Comparison of ENCODE assay signal across 8 cellular contexts in the genomic region with DNA sequence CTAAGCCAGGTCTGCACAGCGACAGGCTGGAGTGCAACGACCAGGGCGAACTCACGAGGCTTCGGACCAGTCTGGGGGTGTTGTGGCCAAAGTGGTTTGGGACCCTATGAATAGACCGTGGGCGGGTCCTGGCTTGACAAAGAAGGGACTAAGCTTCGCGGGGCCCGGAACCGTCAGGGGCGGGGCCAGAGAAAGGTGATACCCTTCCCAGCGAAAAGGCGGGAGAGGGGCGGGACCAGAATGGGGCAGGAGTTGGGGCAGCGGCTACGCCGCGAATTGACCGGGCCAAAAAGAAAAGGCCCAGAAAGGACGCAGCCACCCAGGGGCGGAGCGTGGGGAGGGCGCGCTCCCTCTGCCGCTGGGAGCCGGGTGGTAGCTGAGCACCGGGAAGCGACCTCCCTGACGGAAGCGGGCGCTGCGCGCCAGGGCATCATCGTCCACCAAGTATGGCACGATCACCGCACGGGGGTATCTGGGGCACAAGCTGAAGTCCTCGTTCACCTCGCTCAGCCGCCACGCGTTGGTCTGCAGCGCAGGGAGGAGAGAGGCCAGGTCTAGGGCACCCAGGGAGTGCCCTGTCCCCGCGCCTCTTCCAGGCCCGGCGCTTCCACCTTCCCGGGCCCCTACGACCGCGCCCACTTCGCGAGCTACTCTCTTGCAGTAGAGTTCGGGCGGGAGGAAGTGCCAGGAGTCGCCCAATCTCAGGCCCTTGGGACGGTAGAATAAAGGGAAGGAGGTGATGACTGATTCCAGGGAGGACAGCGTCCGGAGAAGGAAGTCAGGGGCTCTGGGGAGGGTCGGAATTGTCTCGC. TPM values are rescaled to one million over a fixed set of nuclear protein-coding genes. Genes with fewer than 3 reads are reported as not detected.
DNase-seq lines count a peak whose midpoint lies in the region; ATAC-seq and TF ChIP-seq lines count a peak whose summit lies in the region.

No MANE protein-coding gene starts in this region.

- H3K27ac ChIP-seq in SK-N-MC (no peak overlapping the region), hepatocyte (peak overlapping the region; percentile 88), prostate gland (peak overlapping the region; percentile 76 to 81)

- H3K4me2 ChIP-seq in hepatocyte = peak overlapping the region; percentile 99

- H3K4me1 ChIP-seq in hepatocyte (ENCODE audit: insufficient read depth) = peaks cover 4% of the 10 kb centered on the region
- H3K4me1 ChIP-seq in prostate gland (replicated peaks) = no peaks in the 10 kb centered on the region

- H3K4me3 ChIP-seq in SK-N-MC = peak overlapping the region; percentile 48
- H3K4me3 ChIP-seq in hepatocyte = peak overlapping the region; percentile 89
- H3K4me3 ChIP-seq in prostate gland = peak overlapping the region; percentile 36 to 52

- intact Hi-C loops in prostate gland (cut with DNase I) = loop anchor here (5.0 kb wide), 2 partner anchors 58 to 112 kb away; no protein-coding TSS in a partner anchor

- no peaks in the 10 kb centered on the region for H4K20me1 ChIP-seq in hepatocyte (ENCODE audit: insufficient read depth, poor library complexity, severe bottlenecking)

- no peaks in the 10 kb centered on the region for H3K9me2 ChIP-seq in hepatocyte (replicated peaks; ENCODE audit: insufficient read depth)

- no peaks in the 10 kb centered on the region for H3K36me3 ChIP-seq in SK-N-MC (ENCODE audit: insufficient read depth, low read length)
- no peaks in the 10 kb centered on the region for H3K36me3 ChIP-seq in hepatocyte (replicated peaks; ENCODE audit: insufficient read depth, low read depth)
- no peaks in the 10 kb centered on the region for H3K36me3 ChIP-seq in prostate gland

- peak; percentile 90 for TF ChIP-seq POLR2A in prostate gland (IDR thresholded peaks at IDR 0.05)

- no peak overlapping the region for H3K9ac ChIP-seq in SK-N-MC (ENCODE audit: insufficient read length)

- peak overlapping the region; percentile 94 for H2AFZ ChIP-seq in hepatocyte

- no peak for ATAC-seq in HG03378 (IDR thresholded peaks at IDR 0.05; ENCODE audit: unreplicated experiment)

- H3K9me3 ChIP-seq in SK-N-MC (ENCODE audit: low read depth, low read length) = no peaks in the 10 kb centered on the region
- no peaks in the 10 kb centered on the region for H3K9me3 ChIP-seq in hepatocyte (ENCODE audit: low read depth)
- no peaks in the 10 kb centered on the region for H3K9me3 ChIP-seq in prostate gland

- H3K27me3 ChIP-seq in hepatocyte (no peaks in the 10 kb centered on the region), prostate gland (replicated peaks; ENCODE audit: insufficient read depth) (no peaks in the 10 kb centered on the region)

- peaks cover 2% of the 10 kb centered on the region for H3K79me2 ChIP-seq in hepatocyte

- DNase-seq in LoVo (ENCODE audit: low spot score) = peak; percentile 57
- no peak for DNase-seq in SK-N-MC (ENCODE audit: low read depth, low spot score)
- DNase-seq in astrocyte of the hippocampus (ENCODE audit: low read depth, low spot score) = peak; percentile 75
- peak; percentile 77 for DNase-seq in hepatocyte (ENCODE audit: low spot score)
- DNase-seq in prostate gland (ENCODE audit: low spot score) = peak; percentile 76
- no peak for DNase-seq in kidney glomerular epithelial cell (lab: John Stamatoyannopoulos, UW)

- TF ChIP-seq CTCF in GM12872 (IDR thresholded peaks at IDR 0.05; ENCODE audit: insufficient read depth, low read depth, low read length) (peak; percentile 47), hepatocyte (IDR thresholded peaks at IDR 0.05; ENCODE audit: poor library complexity) (peak; percentile 36), prostate gland (IDR thresholded peaks at IDR 0.05) (peak in 2 of 4 experiments; percentile 28 to 50)

- 3% methylated on average over 50 of the region's 62 CpGs for WGBS in hepatocyte (ENCODE audit: low lambda C conversion rate, missing lambda C conversion rate)
- WGBS in prostate gland = 2% methylated on average over 57 of the region's 62 CpGs

RNA-seq across cellular contexts. Expression of gene FAM167B, which starts 6.7 kb away (rescaled TPM):
- total RNA-seq in hepatocyte = 0.16 and 0.53 TPM in 2 replicates
- 0.75 TPM in 1 of 2 replicates, not detected in the other for polyA plus RNA-seq in hepatocyte
- 1 to 10 TPM; 2.3 to 3.6 TPM for total RNA-seq in prostate gland

RNA-seq across cellular contexts. Expression of gene LCK, which starts 10.7 kb away (rescaled TPM):
- total RNA-seq in hepatocyte (0.40 and 0.68 TPM in 2 replicates), prostate gland (1 to 10 TPM; 1.3 to 4.4 TPM)
- 0.79 and 0.94 TPM in 2 replicates for polyA plus RNA-seq in hepatocyte

RNA-seq across cellular contexts. Expression of gene EIF3I, which starts 18.1 kb away (rescaled TPM):
- total RNA-seq in hepatocyte (207 and 227 TPM in 2 replicates), prostate gland (100 to 1,000 TPM; 158 to 181 TPM)
- polyA plus RNA-seq in hepatocyte = 177 and 183 TPM in 2 replicates

RNA-seq across cellular contexts. Expression of gene TMEM234, which starts 18.2 kb away (rescaled TPM):
- 11.9 and 14.8 TPM in 2 replicates for total RNA-seq in hepatocyte
- 27.4 and 38.6 TPM in 2 replicates for polyA plus RNA-seq in hepatocyte
- 10 to 100 TPM; 17.9 to 31.7 TPM for total RNA-seq in prostate gland

RNA-seq across cellular contexts. Expression of gene DCDC2B, which starts 31.5 kb away (rescaled TPM):
- total RNA-seq in hepatocyte (not detected in 2 replicates), prostate gland (not detected)
- 0.17 and 0.96 TPM in 2 replicates for polyA plus RNA-seq in hepatocyte

Comparison
In these comparisons a context has a peak if more than half of its experiments do, and no peak if none do; other contexts are left out.
1. DNase-seq: peak in LoVo (single experiment), astrocyte of the hippocampus (single experiment), hepatocyte (single experiment) and prostate gland (single experiment); none in SK-N-MC (single experiment) and kidney glomerular epithelial cell (single experiment).
2. Peak in every context shown above with its lines, with median percentiles within 50 percentile points of each other: H3K4me3 ChIP-seq.